ENCODE assay signal across 8 cellular contexts in genomic region chr4:87353592-87353991, GRCh38. TPM values are rescaled to one million over a fixed set of nuclear protein-coding genes. Genes with fewer than 3 reads are reported as not detected.
A peak's percentile ranks its signal among the peaks of the same experiment; 100 is the strongest.
DNase-seq lines count a peak whose midpoint lies in the region; TF ChIP-seq lines count a peak whose summit lies in the region.

No MANE protein-coding gene starts in this region.

- H2BK12ac ChIP-seq in H9 (ENCODE audit: insufficient read length, low read depth, low read length) = no peak overlapping the region

- no peak overlapping the region for H2BK120ac ChIP-seq in H9 (ENCODE audit: low read depth, low read length, poor library complexity, severe bottlenecking)

- no peaks in the 10 kb centered on the region for H3K23me2 ChIP-seq in H9 (ENCODE audit: insufficient read length, low read depth, low read length, poor library complexity, severe bottlenecking)

- no peak overlapping the region for H4K8ac ChIP-seq in H9 (replicated peaks; ENCODE audit: insufficient read length, low read depth, low read length)

- H3K23ac ChIP-seq in H9 (ENCODE audit: insufficient read length, low read depth, low read length) = no peak overlapping the region

- H4K5ac ChIP-seq in H9 (ENCODE audit: insufficient read length, low read depth, low read length) = no peak overlapping the region

- no CpG with 5 or more reads among the region's 3 CpGs for WGBS in H9 (ENCODE audit: extremely low coverage, insufficient read length, low lambda C conversion rate)

- no peak overlapping the region for H3K4ac ChIP-seq in H9 (ENCODE audit: low read depth, low read length)

- no peak overlapping the region for H3K4me3 Mint-ChIP-seq in H9

- no peak overlapping the region for H3K27ac ChIP-seq in H9 (ENCODE audit: insufficient read length, low read depth, low read length)
- H3K27ac ChIP-seq in left ventricle myocardium inferior (replicated peaks) = peak overlapping the region; percentile 54

- H4K20me1 ChIP-seq in H9 (ENCODE audit: control insufficient read depth, insufficient read depth, insufficient read length) = no peaks in the 10 kb centered on the region

- peak; percentile 35 for DNase-seq in activated gamma-delta T cell treated with Interleukin-2 at 50 U/mL for 16 hours
- no peak for DNase-seq in activated gamma-delta T cell (lab: John Stamatoyannopoulos, UW)
- peak; percentile 34 for DNase-seq in H9
- DNase-seq in M059J (ENCODE audit: low read depth) = peak; percentile 46
- DNase-seq in activated naive CD4-positive, alpha-beta T cell treated with Interleukin-2 at 50 U/mL for 16 hours = peak; percentile 10
- DNase-seq in left ventricle myocardium inferior = no peak
- peak; percentile 4 for DNase-seq in stimulated activated CD4-positive, alpha-beta T cell treated with anti-CD3 and anti-CD28 coated beads, Interleukin-2, amount 100 ng/mL, for 4 hours (ENCODE audit: low read depth)
- DNase-seq in NCI-H446 treated with DMSO at 0.1 percent for 48 hours (lab: John Stamatoyannopoulos, UW) = no peak

- H3K9me3 ChIP-seq in H9 (ENCODE audit: control insufficient read depth, low read depth, low read length) (no peaks in the 10 kb centered on the region), left ventricle myocardium inferior (replicated peaks) (no peaks in the 10 kb centered on the region)

- no peak overlapping the region for H3K18ac ChIP-seq in H9 (ENCODE audit: insufficient read length, low read depth, low read length)

- no peak overlapping the region for H3K4me3 ChIP-seq in left ventricle myocardium inferior

- no peak overlapping the region for H3K56ac ChIP-seq in H9 (ENCODE audit: insufficient read length, low read depth, low read length)

- peaks cover 0 to 5% (median 0%) of the 10 kb centered on the region in 3 experiments; a peak in 3 of 7 replicates for H3K36me3 Mint-ChIP-seq in H9 (ENCODE audit: insufficient read depth in 1 of 3, low read depth in 3 of 3)

- intact Hi-C loops in left ventricle myocardium inferior (cut with micrococcal nuclease) = loop anchor here (10.0 kb wide), 1 partner anchor 481 kb away; the partner anchor contains the start of gene MEPE

- peak; percentile 90 for TF ChIP-seq CTCF in H9 (conservative IDR thresholded peaks at IDR 0.05)
- peak; percentile 66 for TF ChIP-seq CTCF in left ventricle myocardium inferior (IDR thresholded peaks at IDR 0.05; ENCODE audit: borderline replicate concordance)

- no peaks in the 10 kb centered on the region for H3K27me3 ChIP-seq in H9 (ENCODE audit: insufficient read depth, low read length)
- no peaks in the 10 kb centered on the region for H3K27me3 ChIP-seq in left ventricle myocardium inferior (ENCODE audit: low read depth)

- H3K14ac ChIP-seq in H9 (ENCODE audit: insufficient read depth, low read length) = no peak overlapping the region

- H3K79me1 ChIP-seq in H9 (ENCODE audit: insufficient read depth, low read depth, low read length, poor library complexity, severe bottlenecking) = no peaks in the 10 kb centered on the region

- H2BK15ac ChIP-seq in H9 (ENCODE audit: low read depth, low read length) = no peak overlapping the region

- H2BK20ac ChIP-seq in H9 (ENCODE audit: low read depth, low read length, poor library complexity, severe bottlenecking) = no peak overlapping the region

- no peak overlapping the region for H2AFZ ChIP-seq in H9 (ENCODE audit: low read length)

- no peak overlapping the region for H3T11ph ChIP-seq in H9 (ENCODE audit: low read length)

- H3K9ac ChIP-seq in H9 (ENCODE audit: extremely low read depth, insufficient read length, low read length) = no peak overlapping the region

- H3K27ac Mint-ChIP-seq in H9 = no peak overlapping the region

- no peaks in the 10 kb centered on the region for H3K27me3 Mint-ChIP-seq in H9 (ENCODE audit: low read depth)

- H3K36me3 ChIP-seq in left ventricle myocardium inferior = peaks cover 12% of the 10 kb centered on the region

- no peak overlapping the region for H2AK5ac ChIP-seq in H9 (ENCODE audit: insufficient read length, low read length)

- peaks cover 6 to 15% of the 10 kb centered on the region in 2 experiments for H3K4me1 Mint-ChIP-seq in H9

- no peak overlapping the region for H2BK5ac ChIP-seq in H9 (ENCODE audit: insufficient read length, low read length)

- no peak overlapping the region for H4K91ac ChIP-seq in H9 (ENCODE audit: insufficient read length, low read depth, low read length)

- no peak overlapping the region for H3K4me2 ChIP-seq in H9 (ENCODE audit: insufficient read depth, insufficient read length, low read length)

- no peaks in the 10 kb centered on the region; a peak in 1 of 5 replicates for H3K9me3 Mint-ChIP-seq in H9

- no peaks in the 10 kb centered on the region for H3K79me2 ChIP-seq in H9 (ENCODE audit: insufficient read depth, low read length)

- H3K4me1 ChIP-seq in H9 (ENCODE audit: insufficient read depth, low read length) (peaks cover 5% of the 10 kb centered on the region; the same call in 1 of the 2 replicates), left ventricle myocardium inferior (peaks cover 14% of the 10 kb centered on the region)

RNA-seq across cellular contexts. Expression of gene HSD17B13, which starts 30.9 kb away (rescaled TPM):
- total RNA-seq in H9 (2021) (not detected in 2 replicates), left ventricle myocardium inferior (0.08 TPM)
- 0.10 TPM in 1 of 2 replicates, not detected in the other for total RNA-seq in M059J (2014; rRNA removed; shearing (Covaris generic))

RNA-seq across cellular contexts. Expression of gene HSD17B11, which starts 37.4 kb away (rescaled TPM):
- 7.9 and 8.8 TPM in 2 replicates for total RNA-seq in H9 (2021)
- total RNA-seq in M059J (2014; rRNA removed; shearing (Covaris generic)) = 19.1 and 26.1 TPM in 2 replicates
- 11.7 TPM for total RNA-seq in left ventricle myocardium inferior

Comparison
In these comparisons a context has a peak if more than half of its experiments do, and no peak if none do; other contexts are left out.
1. DNase-seq: peak in activated gamma-delta T cell treated with Interleukin-2 at 50 U/mL for 16 hours (single experiment), H9 (single experiment), M059J (single experiment), activated naive CD4-positive, alpha-beta T cell treated with Interleukin-2 at 50 U/mL for 16 hours (single experiment) and stimulated activated CD4-positive, alpha-beta T cell treated with anti-CD3 and anti-CD28 coated beads, Interleukin-2, amount 100 ng/mL, for 4 hours (single experiment); none in activated gamma-delta T cell (single experiment), left ventricle myocardium inferior (single experiment) and NCI-H446 treated with DMSO at 0.1 percent for 48 hours (single experiment).